In genomic region chr17:42781639-42782401, GRCh38 we compare ENCODE assay signal across 1 cellular context.
A peak's percentile ranks its signal among the peaks of the same experiment; 100 is the strongest.
TF ChIP-seq lines count a peak whose summit lies in the region.

No MANE protein-coding gene starts in this region.

TF ChIP-seq in HepG2, 621 proteins besides CTCF, POLR2A, EP300 and RAD21 (continues in another document):
- TF ChIP-seq PAF1 (CRISPR knock-in tag; IDR thresholded peaks at IDR 0.05) (0 out of 2 replicates have a peak, but pooled peaks have one; percentile 17), MTF2 (CRISPR knock-in tag; IDR thresholded peaks at IDR 0.05; ENCODE audit: borderline replicate concordance) (no peak), PCBP1 (IDR thresholded peaks at IDR 0.05; ENCODE audit: borderline replicate concordance, low read depth, low read length) (no peak), KDM5A (IDR thresholded peaks at IDR 0.05; ENCODE audit: borderline replicate concordance, low read length) (no peak), REXO4 (CRISPR knock-in tag; IDR thresholded peaks at IDR 0.05; ENCODE audit: borderline replicate concordance) (no peak), KDM4B (CRISPR knock-in tag; IDR thresholded peaks at IDR 0.05) (no peak), ZNF367 (CRISPR knock-in tag; IDR thresholded peaks at IDR 0.05; ENCODE audit: borderline replicate concordance) (no peak), ZNF205 (CRISPR knock-in tag; IDR thresholded peaks at IDR 0.05) (no peak), HNF1A (IDR thresholded peaks at IDR 0.05; ENCODE audit: low read depth) (no peak), HNF1A (CRISPR knock-in tag; IDR thresholded peaks at IDR 0.05; ENCODE audit: borderline replicate concordance) (0 out of 2 replicates have a peak, but pooled peaks have one; percentile 16), NR2C2 (CRISPR knock-in tag; IDR thresholded peaks at IDR 0.05; ENCODE audit: borderline replicate concordance) (no peak), ZNF468 (CRISPR knock-in tag; IDR thresholded peaks at IDR 0.05) (no peak), CREB1 (IDR thresholded peaks at IDR 0.05) (no peak), CREB1 (CRISPR knock-in tag; IDR thresholded peaks at IDR 0.05) (no peak), SYNCRIP (IDR thresholded peaks at IDR 0.05; ENCODE audit: insufficient read depth, low read depth, low read length) (no peak), ZIK1 (CRISPR knock-in tag; IDR thresholded peaks at IDR 0.05; ENCODE audit: borderline replicate concordance, low read depth) (no peak), SNAI1 (CRISPR knock-in tag; IDR thresholded peaks at IDR 0.05; ENCODE audit: borderline replicate concordance) (no peak), ZFAT (CRISPR knock-in tag; conservative IDR thresholded peaks at IDR 0.05) (no peak), NR2F1 (CRISPR knock-in tag; IDR thresholded peaks at IDR 0.05) (no peak), MTA3 (CRISPR knock-in tag; IDR thresholded peaks at IDR 0.05) (no peak), GLMP (CRISPR knock-in tag; IDR thresholded peaks at IDR 0.05; ENCODE audit: borderline replicate concordance) (no peak), ZNF614 (CRISPR knock-in tag; IDR thresholded peaks at IDR 0.05; ENCODE audit: borderline replicate concordance) (no peak), ZNF782 (CRISPR knock-in tag; IDR thresholded peaks at IDR 0.05; ENCODE audit: borderline replicate concordance) (no peak), ZNF207 (IDR thresholded peaks at IDR 0.05; ENCODE audit: borderline replicate concordance) (no peak), ZBTB7B (CRISPR knock-in tag; IDR thresholded peaks at IDR 0.05) (peak; percentile 17; the same call in 1 of the 2 replicates), RBM39 (IDR thresholded peaks at IDR 0.05; ENCODE audit: low read depth, low read length, poor library complexity, severe bottlenecking) (peak; percentile 43), AFF4 (CRISPR knock-in tag; IDR thresholded peaks at IDR 0.05) (0 out of 2 replicates have a peak, but pooled peaks have one; percentile 4), ZFX (CRISPR knock-in tag; IDR thresholded peaks at IDR 0.05; ENCODE audit: low read depth) (0 out of 2 replicates have a peak, but pooled peaks have one; percentile 28), ZNF263 (CRISPR knock-in tag; IDR thresholded peaks at IDR 0.05) (peak; percentile 60), ZNF547 (CRISPR knock-in tag; IDR thresholded peaks at IDR 0.05) (0 out of 2 replicates have a peak, but pooled peaks have one; percentile 46), ZNF430 (CRISPR knock-in tag; IDR thresholded peaks at IDR 0.05) (0 out of 2 replicates have a peak, but pooled peaks have one; percentile 56), ZNF124 (CRISPR knock-in tag; IDR thresholded peaks at IDR 0.05) (no peak), ZNF446 (CRISPR knock-in tag; IDR thresholded peaks at IDR 0.05) (0 out of 2 replicates have a peak, but pooled peaks have one; percentile 54), SRY (CRISPR knock-in tag; IDR thresholded peaks at IDR 0.05) (0 out of 2 replicates have a peak, but pooled peaks have one; percentile 11), TBX2 (CRISPR knock-in tag; IDR thresholded peaks at IDR 0.05; ENCODE audit: borderline replicate concordance) (no peak), ZNF605 (CRISPR knock-in tag; IDR thresholded peaks at IDR 0.05) (peak; percentile 89), E2F1 (CRISPR knock-in tag; IDR thresholded peaks at IDR 0.05) (no peak), CBX5 (CRISPR knock-in tag; IDR thresholded peaks at IDR 0.05; ENCODE audit: borderline replicate concordance) (no peak), ZNF7 (CRISPR knock-in tag; IDR thresholded peaks at IDR 0.05) (no peak), PLRG1 (conservative IDR thresholded peaks at IDR 0.05) (no peak), E2F2 (CRISPR knock-in tag; IDR thresholded peaks at IDR 0.05; ENCODE audit: borderline replicate concordance) (no peak), ZNF761 (CRISPR knock-in tag; conservative IDR thresholded peaks at IDR 0.05) (no peak), MAF1 (CRISPR knock-in tag; IDR thresholded peaks at IDR 0.05; ENCODE audit: borderline replicate concordance) (no peak), ZNF644 (CRISPR knock-in tag; IDR thresholded peaks at IDR 0.05; ENCODE audit: low read depth) (no peak), HCFC1 (IDR thresholded peaks at IDR 0.05; ENCODE audit: low read depth, low read length) (no peak)
- TF ChIP-seq, protein P1, sequence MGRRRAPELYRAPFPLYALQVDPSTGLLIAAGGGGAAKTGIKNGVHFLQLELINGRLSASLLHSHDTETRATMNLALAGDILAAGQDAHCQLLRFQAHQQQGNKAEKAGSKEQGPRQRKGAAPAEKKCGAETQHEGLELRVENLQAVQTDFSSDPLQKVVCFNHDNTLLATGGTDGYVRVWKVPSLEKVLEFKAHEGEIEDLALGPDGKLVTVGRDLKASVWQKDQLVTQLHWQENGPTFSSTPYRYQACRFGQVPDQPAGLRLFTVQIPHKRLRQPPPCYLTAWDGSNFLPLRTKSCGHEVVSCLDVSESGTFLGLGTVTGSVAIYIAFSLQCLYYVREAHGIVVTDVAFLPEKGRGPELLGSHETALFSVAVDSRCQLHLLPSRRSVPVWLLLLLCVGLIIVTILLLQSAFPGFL (CRISPR knock-in tag; IDR thresholded peaks at IDR 0.05) = no peak
- TF ChIP-seq, protein P2, sequence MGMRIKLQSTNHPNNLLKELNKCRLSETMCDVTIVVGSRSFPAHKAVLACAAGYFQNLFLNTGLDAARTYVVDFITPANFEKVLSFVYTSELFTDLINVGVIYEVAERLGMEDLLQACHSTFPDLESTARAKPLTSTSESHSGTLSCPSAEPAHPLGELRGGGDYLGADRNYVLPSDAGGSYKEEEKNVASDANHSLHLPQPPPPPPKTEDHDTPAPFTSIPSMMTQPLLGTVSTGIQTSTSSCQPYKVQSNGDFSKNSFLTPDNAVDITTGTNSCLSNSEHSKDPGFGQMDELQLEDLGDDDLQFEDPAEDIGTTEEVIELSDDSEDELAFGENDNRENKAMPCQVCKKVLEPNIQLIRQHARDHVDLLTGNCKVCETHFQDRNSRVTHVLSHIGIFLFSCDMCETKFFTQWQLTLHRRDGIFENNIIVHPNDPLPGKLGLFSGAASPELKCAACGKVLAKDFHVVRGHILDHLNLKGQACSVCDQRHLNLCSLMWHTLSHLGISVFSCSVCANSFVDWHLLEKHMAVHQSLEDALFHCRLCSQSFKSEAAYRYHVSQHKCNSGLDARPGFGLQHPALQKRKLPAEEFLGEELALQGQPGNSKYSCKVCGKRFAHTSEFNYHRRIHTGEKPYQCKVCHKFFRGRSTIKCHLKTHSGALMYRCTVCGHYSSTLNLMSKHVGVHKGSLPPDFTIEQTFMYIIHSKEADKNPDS (CRISPR knock-in tag; IDR thresholded peaks at IDR 0.05) = no peak
- TF ChIP-seq, protein P3, sequence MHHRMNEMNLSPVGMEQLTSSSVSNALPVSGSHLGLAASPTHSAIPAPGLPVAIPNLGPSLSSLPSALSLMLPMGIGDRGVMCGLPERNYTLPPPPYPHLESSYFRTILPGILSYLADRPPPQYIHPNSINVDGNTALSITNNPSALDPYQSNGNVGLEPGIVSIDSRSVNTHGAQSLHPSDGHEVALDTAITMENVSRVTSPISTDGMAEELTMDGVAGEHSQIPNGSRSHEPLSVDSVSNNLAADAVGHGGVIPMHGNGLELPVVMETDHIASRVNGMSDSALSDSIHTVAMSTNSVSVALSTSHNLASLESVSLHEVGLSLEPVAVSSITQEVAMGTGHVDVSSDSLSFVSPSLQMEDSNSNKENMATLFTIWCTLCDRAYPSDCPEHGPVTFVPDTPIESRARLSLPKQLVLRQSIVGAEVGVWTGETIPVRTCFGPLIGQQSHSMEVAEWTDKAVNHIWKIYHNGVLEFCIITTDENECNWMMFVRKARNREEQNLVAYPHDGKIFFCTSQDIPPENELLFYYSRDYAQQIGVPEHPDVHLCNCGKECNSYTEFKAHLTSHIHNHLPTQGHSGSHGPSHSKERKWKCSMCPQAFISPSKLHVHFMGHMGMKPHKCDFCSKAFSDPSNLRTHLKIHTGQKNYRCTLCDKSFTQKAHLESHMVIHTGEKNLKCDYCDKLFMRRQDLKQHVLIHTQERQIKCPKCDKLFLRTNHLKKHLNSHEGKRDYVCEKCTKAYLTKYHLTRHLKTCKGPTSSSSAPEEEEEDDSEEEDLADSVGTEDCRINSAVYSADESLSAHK (CRISPR knock-in tag; IDR thresholded peaks at IDR 0.05; ENCODE audit: borderline replicate concordance) = no peak
- TF ChIP-seq, protein P4, sequence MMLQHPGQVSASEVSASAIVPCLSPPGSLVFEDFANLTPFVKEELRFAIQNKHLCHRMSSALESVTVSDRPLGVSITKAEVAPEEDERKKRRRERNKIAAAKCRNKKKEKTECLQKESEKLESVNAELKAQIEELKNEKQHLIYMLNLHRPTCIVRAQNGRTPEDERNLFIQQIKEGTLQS (CRISPR knock-in tag; IDR thresholded peaks at IDR 0.05) = no peak
